In the genomic region with DNA sequence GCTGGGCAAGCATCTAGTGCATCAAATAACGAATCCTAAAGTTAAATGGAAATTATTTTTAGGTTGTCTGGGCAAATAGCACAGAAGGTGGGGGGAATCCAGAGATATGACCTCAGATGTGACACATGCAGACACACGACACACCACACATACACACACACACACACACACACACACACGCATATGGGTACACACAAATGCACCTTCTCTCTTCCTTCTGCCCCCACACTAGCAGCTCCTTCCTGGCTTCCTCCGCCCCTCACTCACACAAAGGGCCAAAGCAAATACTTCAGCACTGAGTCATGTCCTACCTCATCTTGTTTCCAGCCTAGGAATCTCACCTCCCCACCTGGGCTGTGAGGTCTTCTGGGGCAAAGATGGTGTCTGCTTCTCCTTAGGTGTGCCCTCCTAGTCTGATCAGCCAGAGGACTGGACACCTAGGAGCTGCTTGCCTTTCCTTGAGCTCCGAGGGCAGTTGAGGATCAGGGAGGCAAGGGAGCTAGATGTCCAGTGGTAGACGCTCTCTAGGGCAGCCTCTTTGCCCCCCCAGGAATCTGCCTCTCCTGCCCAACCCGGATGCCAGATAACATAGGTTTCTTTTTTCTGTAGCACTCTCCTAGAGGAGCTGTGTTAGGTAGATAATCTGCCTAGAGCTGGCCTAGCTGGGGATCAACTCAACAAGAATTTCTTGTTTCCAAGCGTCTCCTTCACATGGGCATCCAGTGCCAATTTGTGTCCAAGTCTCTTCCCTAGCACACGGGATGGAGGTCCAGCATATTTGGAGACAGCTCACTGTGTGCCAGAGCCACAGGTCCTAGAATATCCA, we compare ENCODE assay signal across 8 cellular contexts. TPM values are rescaled to one million over a fixed set of nuclear protein-coding genes. Genes with fewer than 3 reads are reported as not detected.
DNase-seq lines count a peak whose midpoint lies in the region; ATAC-seq lines count a peak whose summit lies in the region.

No MANE protein-coding gene starts in this region.

- H3K9ac ChIP-seq in Karpas-422 (ENCODE audit: low read length): no peak overlapping the region

- no peak for ATAC-seq in GM19395 (IDR thresholded peaks at IDR 0.05; ENCODE audit: unreplicated experiment)

- H3K4me3 ChIP-seq in Karpas-422 (ENCODE audit: low read length): no peak overlapping the region

- H3K4me2 ChIP-seq in Karpas-422 (ENCODE audit: low read depth, low read length, poor library complexity, severe bottlenecking): no peak overlapping the region

- no peaks in the 10 kb centered on the region for H3K9me3 ChIP-seq in Karpas-422 (ENCODE audit: low read length)

- H2AFZ ChIP-seq in Karpas-422 (ENCODE audit: low read length): no peak overlapping the region

- no peaks in the 10 kb centered on the region for H3K27me3 ChIP-seq in Karpas-422 (ENCODE audit: low read length)

- no peaks in the 10 kb centered on the region for H3K9me2 ChIP-seq in Karpas-422 (replicated peaks; ENCODE audit: insufficient read depth, low read length)

- DNase-seq in HT1080 (ENCODE audit: low read depth) (peak; percentile 89), activated T-cell treated with anti-CD3 and anti-CD28 coated beads for 4 hours (peak; percentile 53), iPS DF 4.7 (ENCODE audit: extremely low read depth, low spot score) (peak; percentile 92), NCI-H1092 (lab: John Stamatoyannopoulos, UW) (no peak), globus pallidus (ENCODE audit: low spot score) (no peak), Karpas-422 (no peak)
- peak in 2 of 3 donors; percentile 50 to 63 for DNase-seq in stimulated activated CD4-positive, alpha-beta T cell treated with anti-CD3 and anti-CD28 coated beads, TNF-alpha, amount 100 ng/mL, for 48 hours (ENCODE audit: low read depth in 3 of 3)

- H3K4me1 ChIP-seq in Karpas-422 (ENCODE audit: low read length): no peaks in the 10 kb centered on the region

- H3K27ac ChIP-seq in Karpas-422 (ENCODE audit: low read length): no peak overlapping the region

- H3K79me2 ChIP-seq in Karpas-422 (ENCODE audit: low read length): no peaks in the 10 kb centered on the region

- H3K36me3 ChIP-seq in Karpas-422 (ENCODE audit: insufficient read depth, low read length): no peaks in the 10 kb centered on the region

- H4K20me1 ChIP-seq in Karpas-422 (ENCODE audit: insufficient read depth, low read depth, low read length): no peaks in the 10 kb centered on the region

RNA-seq across cellular contexts. Expression of gene JADE2, which starts 14.3 kb away (rescaled TPM):
- 33.5 and 46.9 TPM in 2 replicates for total RNA-seq in HT1080 (2014; rRNA removed; shearing (Covaris generic))
- polyA plus RNA-seq in HT1080 (2015; cell fraction: cytosol; rRNA removed): 14.7 and 16.3 TPM in 2 replicates
- polyA plus RNA-seq in HT1080 (2015; cell fraction: nucleus; rRNA removed): 17.0 and 17.4 TPM in 2 replicates
- 82.1 and 139 TPM in 2 replicates for total RNA-seq in Karpas-422 (2014; rRNA removed; shearing (Covaris generic); ENCODE audit: low replicate concordance)

Comparison
In these comparisons a context has a peak if more than half of its experiments do, and no peak if none do; other contexts are left out.
1. DNase-seq: peak in HT1080 (single experiment), activated T-cell treated with anti-CD3 and anti-CD28 coated beads for 4 hours (single experiment), iPS DF 4.7 (single experiment) and stimulated activated CD4-positive, alpha-beta T cell treated with anti-CD3 and anti-CD28 coated beads, TNF-alpha, amount 100 ng/mL, for 48 hours (2 of 3); none in NCI-H1092 (single experiment), globus pallidus (single experiment) and Karpas-422 (single experiment).